1 cellular context compared by ENCODE assay signal in the genomic region with DNA sequence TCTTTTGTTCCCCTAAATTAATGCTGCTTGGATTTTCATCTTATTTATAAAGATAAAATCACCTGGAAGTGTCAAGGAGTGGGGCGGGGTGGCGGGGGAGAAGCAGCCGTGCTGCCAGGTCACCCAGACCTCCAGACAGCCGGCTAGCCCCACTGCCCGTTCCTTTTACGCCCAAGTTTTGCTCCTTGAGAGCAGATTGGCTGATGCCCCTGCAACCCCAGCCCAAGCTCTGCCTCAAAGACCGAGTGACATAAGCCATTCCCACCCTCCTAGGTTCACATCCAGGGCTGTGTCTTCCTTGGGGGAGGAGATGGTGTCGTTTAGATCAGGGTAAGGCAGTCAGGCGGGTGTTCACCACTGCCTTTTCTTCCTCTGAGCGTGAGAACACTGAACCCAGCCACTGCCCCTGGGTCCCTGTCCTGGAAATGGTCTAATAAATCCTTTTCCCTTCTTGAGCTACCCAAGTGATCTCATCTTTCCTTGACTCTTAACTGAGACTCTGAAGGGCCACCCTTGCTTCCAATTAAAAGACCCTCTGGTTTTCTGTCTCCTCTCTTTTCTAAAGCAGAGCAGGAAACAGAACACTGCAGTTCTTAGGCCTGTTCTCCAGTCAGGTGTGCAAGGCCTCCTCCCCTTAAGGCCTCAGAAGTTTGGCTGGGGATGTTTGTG.
TF ChIP-seq lines count a peak whose summit lies in the region.

No MANE protein-coding gene starts in this region.

TF ChIP-seq in GM12878, 131 proteins besides CTCF, POLR2A, EP300 and RAD21:
- TF ChIP-seq, protein P1, sequence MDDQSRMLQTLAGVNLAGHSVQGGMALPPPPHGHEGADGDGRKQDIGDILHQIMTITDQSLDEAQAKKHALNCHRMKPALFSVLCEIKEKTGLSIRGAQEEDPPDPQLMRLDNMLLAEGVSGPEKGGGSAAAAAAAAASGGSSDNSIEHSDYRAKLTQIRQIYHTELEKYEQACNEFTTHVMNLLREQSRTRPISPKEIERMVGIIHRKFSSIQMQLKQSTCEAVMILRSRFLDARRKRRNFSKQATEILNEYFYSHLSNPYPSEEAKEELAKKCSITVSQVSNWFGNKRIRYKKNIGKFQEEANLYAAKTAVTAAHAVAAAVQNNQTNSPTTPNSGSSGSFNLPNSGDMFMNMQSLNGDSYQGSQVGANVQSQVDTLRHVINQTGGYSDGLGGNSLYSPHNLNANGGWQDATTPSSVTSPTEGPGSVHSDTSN (IDR thresholded peaks at IDR 0.05; ENCODE audit: insufficient replicate concordance, low read depth, low read length), result no peak
- TF ChIP-seq SP1 (IDR thresholded peaks at IDR 0.05; ENCODE audit: low read depth, low read length), result no peak
- TF ChIP-seq NFYA (IDR thresholded peaks at IDR 0.05; ENCODE audit: borderline replicate concordance, low read depth, low read length), result no peak
- TF ChIP-seq SMAD5 (IDR thresholded peaks at IDR 0.05; ENCODE audit: low read depth), result no peak
- TF ChIP-seq, protein P2, sequence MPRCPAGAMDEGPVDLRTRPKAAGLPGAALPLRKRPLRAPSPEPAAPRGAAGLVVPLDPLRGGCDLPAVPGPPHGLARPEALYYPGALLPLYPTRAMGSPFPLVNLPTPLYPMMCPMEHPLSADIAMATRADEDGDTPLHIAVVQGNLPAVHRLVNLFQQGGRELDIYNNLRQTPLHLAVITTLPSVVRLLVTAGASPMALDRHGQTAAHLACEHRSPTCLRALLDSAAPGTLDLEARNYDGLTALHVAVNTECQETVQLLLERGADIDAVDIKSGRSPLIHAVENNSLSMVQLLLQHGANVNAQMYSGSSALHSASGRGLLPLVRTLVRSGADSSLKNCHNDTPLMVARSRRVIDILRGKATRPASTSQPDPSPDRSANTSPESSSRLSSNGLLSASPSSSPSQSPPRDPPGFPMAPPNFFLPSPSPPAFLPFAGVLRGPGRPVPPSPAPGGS (IDR thresholded peaks at IDR 0.05; ENCODE audit: borderline replicate concordance, insufficient read depth, low read depth, low read length, poor library complexity, severe bottlenecking), result no peak
- TF ChIP-seq, protein P3, sequence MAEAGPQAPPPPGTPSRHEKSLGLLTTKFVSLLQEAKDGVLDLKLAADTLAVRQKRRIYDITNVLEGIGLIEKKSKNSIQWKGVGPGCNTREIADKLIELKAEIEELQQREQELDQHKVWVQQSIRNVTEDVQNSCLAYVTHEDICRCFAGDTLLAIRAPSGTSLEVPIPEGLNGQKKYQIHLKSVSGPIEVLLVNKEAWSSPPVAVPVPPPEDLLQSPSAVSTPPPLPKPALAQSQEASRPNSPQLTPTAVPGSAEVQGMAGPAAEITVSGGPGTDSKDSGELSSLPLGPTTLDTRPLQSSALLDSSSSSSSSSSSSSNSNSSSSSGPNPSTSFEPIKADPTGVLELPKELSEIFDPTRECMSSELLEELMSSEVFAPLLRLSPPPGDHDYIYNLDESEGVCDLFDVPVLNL (IDR thresholded peaks at IDR 0.05; ENCODE audit: low read depth, low read length), result no peak
- no peak for TF ChIP-seq HDGF (IDR thresholded peaks at IDR 0.05)
- TF ChIP-seq POU2F2 (IDR thresholded peaks at IDR 0.05; ENCODE audit: borderline replicate concordance, low read depth, low read length), result no peak
- TF ChIP-seq, protein P4, sequence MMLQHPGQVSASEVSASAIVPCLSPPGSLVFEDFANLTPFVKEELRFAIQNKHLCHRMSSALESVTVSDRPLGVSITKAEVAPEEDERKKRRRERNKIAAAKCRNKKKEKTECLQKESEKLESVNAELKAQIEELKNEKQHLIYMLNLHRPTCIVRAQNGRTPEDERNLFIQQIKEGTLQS (IDR thresholded peaks at IDR 0.05; ENCODE audit: borderline replicate concordance, extremely low read depth, low read depth, low read length), result no peak
- TF ChIP-seq SMAD1 (IDR thresholded peaks at IDR 0.05; ENCODE audit: low read depth, partially characterized antibody), result no peak
- TF ChIP-seq, protein P5, sequence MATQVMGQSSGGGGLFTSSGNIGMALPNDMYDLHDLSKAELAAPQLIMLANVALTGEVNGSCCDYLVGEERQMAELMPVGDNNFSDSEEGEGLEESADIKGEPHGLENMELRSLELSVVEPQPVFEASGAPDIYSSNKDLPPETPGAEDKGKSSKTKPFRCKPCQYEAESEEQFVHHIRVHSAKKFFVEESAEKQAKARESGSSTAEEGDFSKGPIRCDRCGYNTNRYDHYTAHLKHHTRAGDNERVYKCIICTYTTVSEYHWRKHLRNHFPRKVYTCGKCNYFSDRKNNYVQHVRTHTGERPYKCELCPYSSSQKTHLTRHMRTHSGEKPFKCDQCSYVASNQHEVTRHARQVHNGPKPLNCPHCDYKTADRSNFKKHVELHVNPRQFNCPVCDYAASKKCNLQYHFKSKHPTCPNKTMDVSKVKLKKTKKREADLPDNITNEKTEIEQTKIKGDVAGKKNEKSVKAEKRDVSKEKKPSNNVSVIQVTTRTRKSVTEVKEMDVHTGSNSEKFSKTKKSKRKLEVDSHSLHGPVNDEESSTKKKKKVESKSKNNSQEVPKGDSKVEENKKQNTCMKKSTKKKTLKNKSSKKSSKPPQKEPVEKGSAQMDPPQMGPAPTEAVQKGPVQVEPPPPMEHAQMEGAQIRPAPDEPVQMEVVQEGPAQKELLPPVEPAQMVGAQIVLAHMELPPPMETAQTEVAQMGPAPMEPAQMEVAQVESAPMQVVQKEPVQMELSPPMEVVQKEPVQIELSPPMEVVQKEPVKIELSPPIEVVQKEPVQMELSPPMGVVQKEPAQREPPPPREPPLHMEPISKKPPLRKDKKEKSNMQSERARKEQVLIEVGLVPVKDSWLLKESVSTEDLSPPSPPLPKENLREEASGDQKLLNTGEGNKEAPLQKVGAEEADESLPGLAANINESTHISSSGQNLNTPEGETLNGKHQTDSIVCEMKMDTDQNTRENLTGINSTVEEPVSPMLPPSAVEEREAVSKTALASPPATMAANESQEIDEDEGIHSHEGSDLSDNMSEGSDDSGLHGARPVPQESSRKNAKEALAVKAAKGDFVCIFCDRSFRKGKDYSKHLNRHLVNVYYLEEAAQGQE (IDR thresholded peaks at IDR 0.05; ENCODE audit: low read depth, low read length), result no peak
- TF ChIP-seq, protein P6, sequence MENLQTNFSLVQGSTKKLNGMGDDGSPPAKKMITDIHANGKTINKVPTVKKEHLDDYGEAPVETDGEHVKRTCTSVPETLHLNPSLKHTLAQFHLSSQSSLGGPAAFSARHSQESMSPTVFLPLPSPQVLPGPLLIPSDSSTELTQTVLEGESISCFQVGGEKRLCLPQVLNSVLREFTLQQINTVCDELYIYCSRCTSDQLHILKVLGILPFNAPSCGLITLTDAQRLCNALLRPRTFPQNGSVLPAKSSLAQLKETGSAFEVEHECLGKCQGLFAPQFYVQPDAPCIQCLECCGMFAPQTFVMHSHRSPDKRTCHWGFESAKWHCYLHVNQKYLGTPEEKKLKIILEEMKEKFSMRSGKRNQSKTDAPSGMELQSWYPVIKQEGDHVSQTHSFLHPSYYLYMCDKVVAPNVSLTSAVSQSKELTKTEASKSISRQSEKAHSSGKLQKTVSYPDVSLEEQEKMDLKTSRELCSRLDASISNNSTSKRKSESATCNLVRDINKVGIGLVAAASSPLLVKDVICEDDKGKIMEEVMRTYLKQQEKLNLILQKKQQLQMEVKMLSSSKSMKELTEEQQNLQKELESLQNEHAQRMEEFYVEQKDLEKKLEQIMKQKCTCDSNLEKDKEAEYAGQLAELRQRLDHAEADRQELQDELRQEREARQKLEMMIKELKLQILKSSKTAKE (IDR thresholded peaks at IDR 0.05; ENCODE audit: low read depth, poor library complexity, severe bottlenecking), result no peak
- TF ChIP-seq RB1 (IDR thresholded peaks at IDR 0.05; ENCODE audit: borderline replicate concordance), result no peak
- TF ChIP-seq NRF1 (conservative IDR thresholded peaks at IDR 0.05; ENCODE audit: low read depth, low read length), result no peak
- TF ChIP-seq, protein P7, sequence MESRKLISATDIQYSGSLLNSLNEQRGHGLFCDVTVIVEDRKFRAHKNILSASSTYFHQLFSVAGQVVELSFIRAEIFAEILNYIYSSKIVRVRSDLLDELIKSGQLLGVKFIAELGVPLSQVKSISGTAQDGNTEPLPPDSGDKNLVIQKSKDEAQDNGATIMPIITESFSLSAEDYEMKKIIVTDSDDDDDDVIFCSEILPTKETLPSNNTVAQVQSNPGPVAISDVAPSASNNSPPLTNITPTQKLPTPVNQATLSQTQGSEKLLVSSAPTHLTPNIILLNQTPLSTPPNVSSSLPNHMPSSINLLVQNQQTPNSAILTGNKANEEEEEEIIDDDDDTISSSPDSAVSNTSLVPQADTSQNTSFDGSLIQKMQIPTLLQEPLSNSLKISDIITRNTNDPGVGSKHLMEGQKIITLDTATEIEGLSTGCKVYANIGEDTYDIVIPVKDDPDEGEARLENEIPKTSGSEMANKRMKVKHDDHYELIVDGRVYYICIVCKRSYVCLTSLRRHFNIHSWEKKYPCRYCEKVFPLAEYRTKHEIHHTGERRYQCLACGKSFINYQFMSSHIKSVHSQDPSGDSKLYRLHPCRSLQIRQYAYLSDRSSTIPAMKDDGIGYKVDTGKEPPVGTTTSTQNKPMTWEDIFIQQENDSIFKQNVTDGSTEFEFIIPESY (IDR thresholded peaks at IDR 0.05), result no peak
- TF ChIP-seq YBX1 (IDR thresholded peaks at IDR 0.05), result no peak
- no peak for TF ChIP-seq STAT1 (conservative IDR thresholded peaks at IDR 0.05)
- TF ChIP-seq WRNIP1 (IDR thresholded peaks at IDR 0.05; ENCODE audit: borderline replicate concordance, low read depth, low read length), result no peak
- TF ChIP-seq, protein P8, sequence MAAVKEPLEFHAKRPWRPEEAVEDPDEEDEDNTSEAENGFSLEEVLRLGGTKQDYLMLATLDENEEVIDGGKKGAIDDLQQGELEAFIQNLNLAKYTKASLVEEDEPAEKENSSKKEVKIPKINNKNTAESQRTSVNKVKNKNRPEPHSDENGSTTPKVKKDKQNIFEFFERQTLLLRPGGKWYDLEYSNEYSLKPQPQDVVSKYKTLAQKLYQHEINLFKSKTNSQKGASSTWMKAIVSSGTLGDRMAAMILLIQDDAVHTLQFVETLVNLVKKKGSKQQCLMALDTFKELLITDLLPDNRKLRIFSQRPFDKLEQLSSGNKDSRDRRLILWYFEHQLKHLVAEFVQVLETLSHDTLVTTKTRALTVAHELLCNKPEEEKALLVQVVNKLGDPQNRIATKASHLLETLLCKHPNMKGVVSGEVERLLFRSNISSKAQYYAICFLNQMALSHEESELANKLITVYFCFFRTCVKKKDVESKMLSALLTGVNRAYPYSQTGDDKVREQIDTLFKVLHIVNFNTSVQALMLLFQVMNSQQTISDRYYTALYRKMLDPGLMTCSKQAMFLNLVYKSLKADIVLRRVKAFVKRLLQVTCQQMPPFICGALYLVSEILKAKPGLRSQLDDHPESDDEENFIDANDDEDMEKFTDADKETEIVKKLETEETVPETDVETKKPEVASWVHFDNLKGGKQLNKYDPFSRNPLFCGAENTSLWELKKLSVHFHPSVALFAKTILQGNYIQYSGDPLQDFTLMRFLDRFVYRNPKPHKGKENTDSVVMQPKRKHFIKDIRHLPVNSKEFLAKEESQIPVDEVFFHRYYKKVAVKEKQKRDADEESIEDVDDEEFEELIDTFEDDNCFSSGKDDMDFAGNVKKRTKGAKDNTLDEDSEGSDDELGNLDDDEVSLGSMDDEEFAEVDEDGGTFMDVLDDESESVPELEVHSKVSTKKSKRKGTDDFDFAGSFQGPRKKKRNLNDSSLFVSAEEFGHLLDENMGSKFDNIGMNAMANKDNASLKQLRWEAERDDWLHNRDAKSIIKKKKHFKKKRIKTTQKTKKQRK (IDR thresholded peaks at IDR 0.05; ENCODE audit: low read depth, low read length), result no peak
- TF ChIP-seq TARDBP (IDR thresholded peaks at IDR 0.05; ENCODE audit: borderline replicate concordance), result no peak
